ENCODE assay signal across 13 cellular contexts in the genomic region with DNA sequence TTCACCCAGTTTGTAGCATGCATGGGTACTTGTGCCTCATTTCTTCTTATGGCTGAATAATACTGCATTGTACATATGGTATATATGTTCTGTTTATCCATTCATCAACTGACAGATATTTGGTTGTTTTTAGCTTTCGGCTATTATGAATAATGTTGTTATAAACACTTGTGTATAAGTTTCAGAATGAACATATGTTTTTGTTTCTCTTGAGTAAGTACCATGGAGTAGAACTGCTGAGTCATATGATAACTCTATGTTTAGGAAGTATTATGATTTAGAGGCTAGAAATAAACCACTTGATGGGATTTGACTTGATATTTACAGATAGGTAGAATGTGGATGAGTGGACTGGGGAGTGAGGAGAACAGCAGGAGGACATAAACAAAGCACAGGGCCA. TPM values are rescaled to one million over a fixed set of nuclear protein-coding genes. Genes with fewer than 3 reads are reported as not detected.
A peak's percentile ranks its signal among the peaks of the same experiment; 100 is the strongest.
DNase-seq lines count a peak whose midpoint lies in the region; ATAC-seq and TF ChIP-seq lines count a peak whose summit lies in the region.
"Had no signal": no experiment of that assay in that cellular context is flagged by ENCODE, and none has a peak within 500 bp of the region (broad histone marks: within the 10 kb centered on the region; RNA-seq: fewer than 3 reads in every experiment).

No MANE protein-coding gene starts in this region.

- H3K4me3 ChIP-seq in choroid plexus epithelial cell (ENCODE audit: low read depth, low read length) (no peak overlapping the region), osteoblast (ENCODE audit: insufficient read depth, low read length) (no peak overlapping the region), upper lobe of left lung (no peak overlapping the region)

- TF ChIP-seq POLR2A in upper lobe of left lung (IDR thresholded peaks at IDR 0.05), result no peak

- peaks cover 4% of the 10 kb centered on the region for H3K4me1 Mint-ChIP-seq in activated T-cell treated with anti-CD3 and anti-CD28 coated beads, Interleukin-2, amount 50 U/mL, for 24 hours (ENCODE audit: low read depth)
- no peaks in the 10 kb centered on the region for H3K4me1 Mint-ChIP-seq in activated T-cell treated with anti-CD3 and anti-CD28 coated beads, Interleukin-2, amount 50 U/mL, for 4 hours (ENCODE audit: low read depth)
- H3K4me1 Mint-ChIP-seq: activated B cell treated with CpG ODN at 0.5 μM for 24 hours; activated naive CD8-positive, alpha-beta T cell treated with anti-CD3 and anti-CD28 coated beads, Interleukin-2, amount 10 ng/mL, durations not matched to agents 7 days and 5 days had no signal

- peak overlapping the region; percentile 1 for H3K27ac Mint-ChIP-seq in activated T-cell treated with anti-CD3 and anti-CD28 coated beads, Interleukin-2, amount 50 U/mL, for 24 hours
- H3K27ac Mint-ChIP-seq: activated B cell treated with CpG ODN at 0.5 μM for 24 hours; activated naive CD8-positive, alpha-beta T cell treated with anti-CD3 and anti-CD28 coated beads, Interleukin-2, amount 10 ng/mL, durations not matched to agents 7 days and 5 days; naive thymus-derived CD8-positive, alpha-beta T cell; stimulated activated naive B cell treated with anti-CD40 and anti-IgM and Interleukin-4, amounts not matched to agents 10 μg/mL and 1 μg/mL and 100 μg/mL, for 72 hours had no signal

- H3K27me3 ChIP-seq in osteoblast (ENCODE audit: insufficient read depth, low read length), result no peaks in the 10 kb centered on the region
- H3K27me3 ChIP-seq in upper lobe of left lung, result no peaks in the 10 kb centered on the region

- TF ChIP-seq CTCF in choroid plexus epithelial cell (conservative IDR thresholded peaks at IDR 0.05; ENCODE audit: low read depth, low read length) (no peak), osteoblast (IDR thresholded peaks at IDR 0.05; ENCODE audit: extremely low read depth, low read depth, low read length) (no peak), upper lobe of left lung (IDR thresholded peaks at IDR 0.05) (no peak)

- DNase-seq in activated T-cell treated with anti-CD3 and anti-CD28 coated beads, Interleukin-2, amount 50 U/mL, for 24 hours, result no peak
- no peak for DNase-seq in activated T-cell treated with anti-CD3 and anti-CD28 coated beads, Interleukin-2, amount 50 U/mL, for 4 hours
- DNase-seq in NCI-H2227 treated with DMSO at 0.1 percent for 48 hours (lab: John Stamatoyannopoulos, UW) (peak; percentile 5), choroid plexus epithelial cell (ENCODE audit: low read depth) (peak; percentile 59), osteoblast (ENCODE audit: insufficient read length, low spot score, missing footprints) (no peak), upper lobe of left lung (no peak), Ammon's horn (ENCODE audit: low spot score) (no peak)
- DNase-seq: activated B cell treated with CpG ODN at 0.5 μM for 24 hours; activated naive CD8-positive, alpha-beta T cell treated with anti-CD3 and anti-CD28 coated beads, Interleukin-2, amount 10 ng/mL, durations not matched to agents 7 days and 5 days; hippocampal formation; naive thymus-derived CD8-positive, alpha-beta T cell; stimulated activated naive B cell treated with anti-CD40 and anti-IgM and Interleukin-4, amounts not matched to agents 10 μg/mL and 1 μg/mL and 100 μg/mL, for 72 hours had no signal

- peaks cover 13% of the 10 kb centered on the region for H3K36me3 Mint-ChIP-seq in activated T-cell treated with anti-CD3 and anti-CD28 coated beads, Interleukin-2, amount 50 U/mL, for 24 hours (ENCODE audit: low read depth)
- H3K36me3 Mint-ChIP-seq in activated T-cell treated with anti-CD3 and anti-CD28 coated beads, Interleukin-2, amount 50 U/mL, for 4 hours (ENCODE audit: insufficient read depth), result peaks cover 9% of the 10 kb centered on the region

- H3K79me2 ChIP-seq in osteoblast (ENCODE audit: insufficient read depth, low read length), result no peaks in the 10 kb centered on the region

- TF ChIP-seq EP300 in upper lobe of left lung (IDR thresholded peaks at IDR 0.05), result no peak

- H3K27me3 Mint-ChIP-seq in activated T-cell treated with anti-CD3 and anti-CD28 coated beads, Interleukin-2, amount 50 U/mL, for 24 hours, result no peaks in the 10 kb centered on the region
- H3K27me3 Mint-ChIP-seq in activated T-cell treated with anti-CD3 and anti-CD28 coated beads, Interleukin-2, amount 50 U/mL, for 4 hours (ENCODE audit: low read depth), result no peaks in the 10 kb centered on the region
- H3K27me3 Mint-ChIP-seq: activated B cell treated with CpG ODN at 0.5 μM for 24 hours; activated naive CD8-positive, alpha-beta T cell treated with anti-CD3 and anti-CD28 coated beads, Interleukin-2, amount 10 ng/mL, durations not matched to agents 7 days and 5 days; naive thymus-derived CD8-positive, alpha-beta T cell; stimulated activated naive B cell treated with anti-CD40 and anti-IgM and Interleukin-4, amounts not matched to agents 10 μg/mL and 1 μg/mL and 100 μg/mL, for 72 hours had no signal

- H3K36me3 ChIP-seq in osteoblast (ENCODE audit: insufficient read depth, low read length) (peaks cover 6% of the 10 kb centered on the region), upper lobe of left lung (peaks cover 0 to 4% (median 0%) of the 10 kb centered on the region in 4 donors)

- H3K27ac ChIP-seq in osteoblast (ENCODE audit: low read depth, low read length) (peak overlapping the region; percentile 25), upper lobe of left lung (no peak overlapping the region)

- no peaks in the 10 kb centered on the region for H3K9me3 Mint-ChIP-seq in activated T-cell treated with anti-CD3 and anti-CD28 coated beads, Interleukin-2, amount 50 U/mL, for 24 hours
- no peaks in the 10 kb centered on the region for H3K9me3 Mint-ChIP-seq in activated T-cell treated with anti-CD3 and anti-CD28 coated beads, Interleukin-2, amount 50 U/mL, for 4 hours
- H3K9me3 Mint-ChIP-seq: activated B cell treated with CpG ODN at 0.5 μM for 24 hours; activated naive CD8-positive, alpha-beta T cell treated with anti-CD3 and anti-CD28 coated beads, Interleukin-2, amount 10 ng/mL, durations not matched to agents 7 days and 5 days; naive thymus-derived CD8-positive, alpha-beta T cell; stimulated activated naive B cell treated with anti-CD40 and anti-IgM and Interleukin-4, amounts not matched to agents 10 μg/mL and 1 μg/mL and 100 μg/mL, for 72 hours had no signal

- no peak overlapping the region for H3K4me2 ChIP-seq in osteoblast (ENCODE audit: insufficient read depth, low read length)

- no peaks in the 10 kb centered on the region for H3K9me3 ChIP-seq in osteoblast (ENCODE audit: low read depth, low read length)
- no peaks in the 10 kb centered on the region for H3K9me3 ChIP-seq in upper lobe of left lung

- H3K4me1 ChIP-seq in osteoblast (ENCODE audit: insufficient read depth, low read length), result no peaks in the 10 kb centered on the region
- no peaks in the 10 kb centered on the region for H3K4me1 ChIP-seq in upper lobe of left lung

- H4K20me1 ChIP-seq in osteoblast (ENCODE audit: insufficient read depth, low read length), result no peaks in the 10 kb centered on the region

- H2AFZ ChIP-seq in osteoblast (ENCODE audit: low read length), result no peak overlapping the region

- ATAC-seq in activated T-cell treated with anti-CD3 and anti-CD28 coated beads, Interleukin-2, amount 50 U/mL, for 4 hours, result no peak
- ATAC-seq in upper lobe of left lung (ENCODE audit: low FRiP score in 2 of 2) (no peak), GM19328 (IDR thresholded peaks at IDR 0.05; ENCODE audit: unreplicated experiment) (no peak)
- ATAC-seq: naive thymus-derived CD8-positive, alpha-beta T cell; stimulated activated naive B cell treated with anti-CD40 and anti-IgM and Interleukin-4, amounts not matched to agents 10 μg/mL and 1 μg/mL and 100 μg/mL, for 72 hours had no signal

- 78% methylated on average over 1 of the region's 1 CpG for WGBS in upper lobe of left lung, 2 donors

- H3K4me3 Mint-ChIP-seq in activated T-cell treated with anti-CD3 and anti-CD28 coated beads, Interleukin-2, amount 50 U/mL, for 24 hours, result no peak overlapping the region
- no peak overlapping the region for H3K4me3 Mint-ChIP-seq in activated T-cell treated with anti-CD3 and anti-CD28 coated beads, Interleukin-2, amount 50 U/mL, for 4 hours
- H3K4me3 Mint-ChIP-seq: activated B cell treated with CpG ODN at 0.5 μM for 24 hours; activated naive CD8-positive, alpha-beta T cell treated with anti-CD3 and anti-CD28 coated beads, Interleukin-2, amount 10 ng/mL, durations not matched to agents 7 days and 5 days; naive thymus-derived CD8-positive, alpha-beta T cell; stimulated activated naive B cell treated with anti-CD40 and anti-IgM and Interleukin-4, amounts not matched to agents 10 μg/mL and 1 μg/mL and 100 μg/mL, for 72 hours had no signal

RNA-seq across cellular contexts. Expression of gene WNT2B, which starts 48.6 kb away (rescaled TPM):
- under 1 TPM in 2 of 3 donors, not detected in 1; 0.05 to 0.24 TPM for total RNA-seq in activated T-cell treated with anti-CD3 and anti-CD28 coated beads, Interleukin-2, amount 50 U/mL, for 4 hours
- 1.5 and 2.2 TPM in 2 replicates for total RNA-seq in osteoblast
- total RNA-seq in upper lobe of left lung, result 10 to 100 TPM in 3 of 6 donors, 1 to 10 TPM in 3; 4.5 to 19.9 (median 9.5) TPM

Comparison
In these comparisons a context has a peak if more than half of its experiments do, and no peak if none do; other contexts are left out.
1. DNase-seq: peak in NCI-H2227 treated with DMSO at 0.1 percent for 48 hours (single experiment) and choroid plexus epithelial cell (single experiment); none in activated T-cell treated with anti-CD3 and anti-CD28 coated beads, Interleukin-2, amount 50 U/mL, for 24 hours (single experiment), activated T-cell treated with anti-CD3 and anti-CD28 coated beads, Interleukin-2, amount 50 U/mL, for 4 hours (single experiment), osteoblast (single experiment), upper lobe of left lung (0 of 2) and Ammon's horn (single experiment).